Comparison of ENCODE assay signal across 1 cellular context in the genomic region with DNA sequence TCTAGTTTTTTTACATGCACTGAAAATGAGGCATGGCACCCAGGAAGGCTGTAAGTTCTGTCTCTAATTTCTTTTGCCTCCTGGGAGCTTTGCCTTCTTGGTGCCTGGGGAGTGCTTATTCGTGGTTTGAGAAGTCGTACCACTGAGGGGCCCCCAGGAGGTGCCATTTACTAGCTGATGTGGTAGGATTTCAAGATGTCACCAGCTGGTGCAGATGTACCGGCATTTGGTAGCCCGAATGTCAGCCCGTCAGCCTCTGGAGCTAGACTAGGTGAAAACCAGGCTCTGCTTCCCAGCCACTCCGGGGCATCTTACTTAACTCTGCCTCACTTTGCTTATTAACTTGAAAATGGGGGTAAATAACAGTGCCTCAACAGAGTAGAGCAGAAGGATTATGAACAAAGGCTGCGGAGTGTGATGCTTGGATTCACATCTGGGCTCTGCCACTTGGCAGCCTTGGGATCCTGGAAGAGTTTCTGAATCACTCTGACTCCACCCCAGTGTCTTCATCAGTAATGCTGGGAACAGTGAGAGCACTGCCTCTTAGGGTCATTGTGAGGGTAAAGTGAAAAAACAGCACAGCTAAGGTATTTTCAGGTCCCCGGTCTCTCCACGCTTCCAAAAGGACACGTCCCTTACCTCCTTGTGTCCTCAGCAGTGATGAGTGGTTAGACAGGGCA.
TF ChIP-seq lines count a peak whose summit lies in the region.

No MANE protein-coding gene starts in this region.

TF ChIP-seq in H1, 55 proteins besides CTCF, POLR2A, EP300 and RAD21:
- TF ChIP-seq POU5F1 (IDR thresholded peaks at IDR 0.05; ENCODE audit: low read depth, low read length) (no peak), SIRT6 (IDR thresholded peaks at IDR 0.05; ENCODE audit: low read length) (no peak), GTF2F1 (IDR thresholded peaks at IDR 0.05; ENCODE audit: borderline replicate concordance, low read depth, low read length) (no peak), YY1 (IDR thresholded peaks at IDR 0.05; ENCODE audit: low read depth, low read length) (no peak)
